ENCODE assay signal across 37 cellular contexts in the genomic region with DNA sequence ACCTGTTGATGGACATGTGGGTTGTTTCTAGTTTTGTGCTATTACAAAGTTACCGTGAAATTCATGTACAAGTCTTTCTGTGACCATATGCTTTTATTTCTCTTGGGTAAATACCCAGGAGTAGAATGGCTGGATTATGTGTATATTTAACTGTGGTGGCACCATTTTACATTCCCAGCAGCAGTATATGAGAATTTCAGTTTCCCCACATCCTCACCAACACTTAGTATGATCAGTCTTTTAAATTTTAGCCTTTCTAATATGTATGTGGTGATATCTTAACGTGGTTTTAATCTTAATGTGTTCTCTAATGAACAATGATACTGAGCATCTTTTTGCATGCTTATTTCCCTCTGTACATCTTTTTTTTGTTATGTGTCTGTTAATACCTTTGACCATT.
"Had no signal": no experiment of that assay in that cellular context is flagged by ENCODE, and none has a peak within 500 bp of the region (broad histone marks: within the 10 kb centered on the region; RNA-seq: fewer than 3 reads in every experiment).

No MANE protein-coding gene starts in this region.

- H3K27me3 ChIP-seq: adrenal gland, body of pancreas, brain microvascular endothelial cell, breast epithelium had no signal

- H3K36me3 ChIP-seq: adrenal gland, brain microvascular endothelial cell, breast epithelium had no signal

- H3K27ac Mint-ChIP-seq: activated CD4-positive, alpha-beta memory T cell treated with anti-CD3 and anti-CD28 coated beads for 36 hours; activated CD4-positive, alpha-beta T cell treated with anti-CD3 and anti-CD28 coated beads, Interleukin-2, amount 10 ng/mL, durations not matched to agents 24 days and 14 days; activated CD8-positive, alpha-beta T cell treated with anti-CD3 and anti-CD28 coated beads for 36 hours; activated naive CD4-positive, alpha-beta T cell treated with anti-CD3 and anti-CD28 coated beads for 36 hours; activated naive CD4-positive, alpha-beta T cell treated with anti-CD3 and anti-CD28 coated beads, Interleukin-2, amount 50 U/mL, for 72 hours; activated naive CD8-positive, alpha-beta T cell treated with anti-CD3 and anti-CD28 coated beads for 36 hours; activated T-cell treated with anti-CD3 and anti-CD28 coated beads, Interleukin-2, amount 50 U/mL, for 72 hours; activated T-helper 1 cell treated with anti-CD3 and anti-CD28 coated beads, Interleukin-12 subunit alpha, Interleukin-12 subunit beta, Interleukin-2, Interleukin-4 antibody, amounts not matched to agents 30 ng/mL and 10 ng/mL and 1 ng/mL, durations not matched to agents 14 hours and 24 hours and 36 hours; activated T-helper 17 cell treated with anti-CD3 and anti-CD28 coated beads, Interleukin-2, amount 50 U/mL, for 72 hours; T-helper 1 cell treated with Interleukin-12 subunit alpha and Interleukin-12 subunit beta and Interleukin-4 antibody, amounts not matched to agents 30 μg/mL and 1 μg/mL, for 36 hours; T-helper 2 cell treated with Interferon-gamma antibody and Interleukin-4, amounts not matched to agents 5 μg/mL and 100 μg/mL, for 36 hours had no signal

- ATAC-seq: activated CD8-positive, alpha-beta T cell treated with anti-CD3 and anti-CD28 coated beads for 36 hours; activated naive CD4-positive, alpha-beta T cell treated with anti-CD3 and anti-CD28 coated beads, Interleukin-2, amount 50 U/mL, for 72 hours; activated T-cell treated with anti-CD3 and anti-CD28 coated beads, Interleukin-2, amount 50 U/mL, for 4 hours; activated T-cell treated with anti-CD3 and anti-CD28 coated beads, Interleukin-2, amount 50 U/mL, for 72 hours; activated T-helper 17 cell treated with anti-CD3 and anti-CD28 coated beads, Interleukin-2, amount 50 U/mL, for 72 hours; body of pancreas had no signal

- H3K4me3 ChIP-seq: adrenal gland, body of pancreas, breast epithelium had no signal

- H3K27ac ChIP-seq: adrenal gland, body of pancreas, brain microvascular endothelial cell, breast epithelium, VCaP had no signal

- H3K27me3 Mint-ChIP-seq: activated B cell treated with CpG ODN at 0.5 μM for 24 hours; activated CD4-positive, alpha-beta memory T cell treated with anti-CD3 and anti-CD28 coated beads for 36 hours; activated CD4-positive, alpha-beta T cell treated with anti-CD3 and anti-CD28 coated beads, Interleukin-2, amount 10 ng/mL, durations not matched to agents 24 days and 14 days; activated CD8-positive, alpha-beta T cell treated with anti-CD3 and anti-CD28 coated beads for 36 hours; activated naive CD8-positive, alpha-beta T cell treated with anti-CD3 and anti-CD28 coated beads for 36 hours; activated T-helper 17 cell treated with anti-CD3 and anti-CD28 coated beads, Interleukin-2, amount 50 U/mL, for 72 hours had no signal

- H3K4me3 Mint-ChIP-seq: activated CD4-positive, alpha-beta memory T cell treated with anti-CD3 and anti-CD28 coated beads for 36 hours; activated CD4-positive, alpha-beta T cell treated with anti-CD3 and anti-CD28 coated beads, Interleukin-2, amount 10 ng/mL, durations not matched to agents 24 days and 14 days; activated CD8-positive, alpha-beta T cell treated with anti-CD3 and anti-CD28 coated beads for 36 hours; activated naive CD4-positive, alpha-beta T cell treated with anti-CD3 and anti-CD28 coated beads for 36 hours; activated naive CD8-positive, alpha-beta T cell treated with anti-CD3 and anti-CD28 coated beads for 36 hours; activated T-cell treated with anti-CD3 and anti-CD28 coated beads, Interleukin-2, amount 50 U/mL, for 4 hours; activated T-cell treated with anti-CD3 and anti-CD28 coated beads, Interleukin-2, amount 50 U/mL, for 72 hours; T-helper 1 cell treated with Interleukin-12 subunit alpha and Interleukin-12 subunit beta and Interleukin-4 antibody, amounts not matched to agents 30 μg/mL and 1 μg/mL, for 36 hours; T-helper 2 cell treated with Interferon-gamma antibody and Interleukin-4, amounts not matched to agents 5 μg/mL and 100 μg/mL, for 36 hours had no signal

- DNase-seq: activated B cell treated with CpG ODN at 0.5 μM for 24 hours; activated CD4-positive, alpha-beta memory T cell treated with anti-CD3 and anti-CD28 coated beads for 36 hours; activated CD4-positive, alpha-beta T cell treated with anti-CD3 and anti-CD28 coated beads for 4 hours; activated CD4-positive, alpha-beta T cell treated with anti-CD3 and anti-CD28 coated beads, Interleukin-2, amount 10 ng/mL, durations not matched to agents 24 days and 14 days; activated CD4-positive, alpha-beta T cell treated with anti-CD3 and anti-CD28 coated beads, Interleukin-2, amount 50 U/mL, for 1 hour; activated CD4-positive, alpha-beta T cell treated with anti-CD3 and anti-CD28 coated beads, Interleukin-2, amount 50 U/mL, for 4 hours; activated CD4-positive, CD25-positive, alpha-beta regulatory T cell treated with anti-CD3 and anti-CD28 coated beads, Interleukin-2, amount 50 U/mL, for 72 hours; activated CD8-positive, alpha-beta memory T cell treated with anti-CD3 and anti-CD28 coated beads, Interleukin-2, amount 50 U/mL, for 4 hours; activated CD8-positive, alpha-beta T cell treated with anti-CD3 and anti-CD28 coated beads for 36 hours; activated effector memory CD4-positive, alpha-beta T cell treated with anti-CD3 and anti-CD28 coated beads, Interleukin-2, amount 50 U/mL, for 16 hours; activated gamma-delta T cell treated with Interleukin-2 at 50 U/mL for 16 hours; activated naive CD4-positive, alpha-beta T cell; activated naive CD4-positive, alpha-beta T cell treated with anti-CD3 and anti-CD28 coated beads for 36 hours; activated naive CD4-positive, alpha-beta T cell treated with anti-CD3 and anti-CD28 coated beads, Interleukin-2, amount 50 U/mL, for 16 hours; activated naive CD8-positive, alpha-beta T cell treated with anti-CD3 and anti-CD28 coated beads for 36 hours; activated T-cell treated with anti-CD3 and anti-CD28 coated beads for 4 hours; activated T-cell treated with anti-CD3 and anti-CD28 coated beads, Interleukin-2, amount 50 U/mL, for 1 hour; activated T-cell treated with anti-CD3 and anti-CD28 coated beads, Interleukin-2, amount 50 U/mL, for 4 hours; activated T-cell treated with anti-CD3 and anti-CD28 coated beads, Interleukin-2, amount 50 U/mL, for 72 hours; adrenal gland; amniotic stem cell; aorta; body of pancreas; brain microvascular endothelial cell; central memory CD4-positive, alpha-beta T cell; T-helper 1 cell; T-helper 2 cell; T-helper 9 cell had no signal

- H3K4me1 ChIP-seq: breast epithelium had no signal

- FAIRE-seq: astrocyte, TTC549 had no signal

- H3K9me3 ChIP-seq: adrenal gland, body of pancreas, breast epithelium had no signal
